In the genomic region with DNA sequence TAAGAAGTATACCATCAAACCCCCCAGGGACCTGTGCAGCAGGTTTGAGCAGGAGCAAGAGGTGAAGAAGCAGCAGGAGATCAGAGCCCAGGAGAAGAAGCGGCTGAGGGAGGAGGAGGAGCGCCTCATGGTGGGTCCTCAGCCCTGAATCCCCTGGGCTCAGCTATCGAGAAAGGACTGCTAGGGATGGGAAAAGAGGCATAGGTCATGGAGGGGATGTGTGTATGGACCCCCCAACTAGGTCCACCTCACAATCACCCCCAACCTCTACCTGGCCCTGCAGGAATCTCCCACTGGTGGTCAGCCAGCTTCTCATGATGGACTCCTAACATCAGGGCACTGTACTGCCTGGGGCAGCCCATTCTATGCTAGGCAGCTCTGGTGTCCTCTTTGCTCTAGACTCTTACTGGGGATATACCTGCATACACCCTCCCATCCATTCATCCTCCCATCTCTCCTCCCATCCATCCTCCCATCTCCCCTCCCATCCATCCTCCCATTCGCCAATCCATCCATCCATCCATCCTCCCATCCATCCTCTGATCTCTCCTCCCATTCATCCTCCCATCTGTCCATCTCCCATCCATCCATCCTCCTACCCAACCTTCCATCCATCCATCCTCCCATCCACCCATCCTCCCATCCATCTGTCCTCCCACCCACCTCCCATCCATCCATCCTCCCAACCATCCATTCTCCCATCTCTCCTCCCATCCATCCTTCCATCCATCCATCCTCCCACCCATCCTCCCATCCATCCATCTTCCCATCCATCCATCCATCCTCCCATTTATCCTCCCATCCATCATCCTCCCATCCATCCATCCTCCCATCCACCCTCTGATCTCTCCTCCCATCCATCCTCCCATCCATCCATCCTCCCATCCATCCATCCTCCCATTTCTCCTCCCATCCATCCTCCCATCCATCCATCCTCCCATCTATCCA, we compare ENCODE assay signal across 22 cellular contexts. TPM values are rescaled to one million over a fixed set of nuclear protein-coding genes. Genes with fewer than 3 reads are reported as not detected.
"Had no signal": no experiment of that assay in that cellular context is flagged by ENCODE, and none has a peak within 500 bp of the region (broad histone marks: within the 10 kb centered on the region; RNA-seq: fewer than 3 reads in every experiment).

No MANE protein-coding gene starts in this region.

- H3K4me1 ChIP-seq: esophagus squamous epithelium, heart right ventricle, tibial nerve, vagina had no signal

- FAIRE-seq: islet of Langerhans had no signal

- H3K9me3 ChIP-seq: esophagus squamous epithelium, heart right ventricle, mucosa of descending colon, ovary, spleen, tibial nerve, vagina had no signal

- H3K4me3 Mint-ChIP-seq: activated B cell treated with CpG ODN at 0.5 μM for 24 hours; activated CD4-positive, alpha-beta T cell treated with anti-CD3 and anti-CD28 coated beads, Interleukin-2, amount 10 ng/mL, durations not matched to agents 24 days and 14 days; activated CD8-positive, alpha-beta T cell treated with anti-CD3 and anti-CD28 coated beads for 36 hours; activated T-helper 17 cell treated with anti-CD3 and anti-CD28 coated beads, Interleukin-2, amount 50 U/mL, for 72 hours; dendritic cell treated with granulocyte-macrophage colony-stimulating factor and Interleukin-4, amounts not matched to agents 40 ng/mL and 50 ng/mL, for 4 days; naive B cell had no signal

- H3K9me3 Mint-ChIP-seq: activated B cell treated with CpG ODN at 0.5 μM for 24 hours; activated CD8-positive, alpha-beta T cell treated with anti-CD3 and anti-CD28 coated beads for 36 hours; activated T-helper 17 cell treated with anti-CD3 and anti-CD28 coated beads, Interleukin-2, amount 50 U/mL, for 72 hours; dendritic cell treated with granulocyte-macrophage colony-stimulating factor and Interleukin-4, amounts not matched to agents 40 ng/mL and 50 ng/mL, for 4 days had no signal

- H3K27me3 ChIP-seq: heart right ventricle, ovary, spleen, tibial nerve, vagina had no signal

- H3K27ac ChIP-seq: esophagus squamous epithelium, heart right ventricle, ovary, spleen, tibial nerve, vagina had no signal

- H3K4me1 Mint-ChIP-seq: activated B cell treated with CpG ODN at 0.5 μM for 24 hours; activated T-helper 17 cell treated with anti-CD3 and anti-CD28 coated beads, Interleukin-2, amount 50 U/mL, for 72 hours had no signal

- DNase-seq: activated B cell treated with CpG ODN at 0.5 μM for 24 hours; activated CD4-positive, alpha-beta T cell treated with anti-CD3 and anti-CD28 coated beads, Interleukin-2, amount 10 ng/mL, durations not matched to agents 24 days and 14 days; activated CD8-positive, alpha-beta T cell treated with anti-CD3 and anti-CD28 coated beads for 36 hours; activated naive CD4-positive, alpha-beta T cell treated with Interleukin-2 at 50 U/mL for 16 hours; activated T-cell treated with anti-CD3 and anti-CD28 coated beads, Interleukin-2, amount 50 U/mL, for 1 hour; anterior cingulate cortex; effector memory CD4-positive, alpha-beta T cell; esophagus squamous epithelium; heart right ventricle; left cardiac atrium; mesenchymal stem cell; mucosa of descending colon; naive B cell; ovary; spleen; stimulated activated naive CD4-positive, alpha-beta T cell had no signal

- H3K27ac Mint-ChIP-seq: activated B cell treated with CpG ODN at 0.5 μM for 24 hours; activated CD4-positive, alpha-beta T cell treated with anti-CD3 and anti-CD28 coated beads, Interleukin-2, amount 10 ng/mL, durations not matched to agents 24 days and 14 days; activated CD8-positive, alpha-beta T cell treated with anti-CD3 and anti-CD28 coated beads for 36 hours; activated T-helper 17 cell treated with anti-CD3 and anti-CD28 coated beads, Interleukin-2, amount 50 U/mL, for 72 hours; dendritic cell treated with granulocyte-macrophage colony-stimulating factor and Interleukin-4, amounts not matched to agents 40 ng/mL and 50 ng/mL, for 4 days had no signal

- H3K4me3 ChIP-seq: esophagus squamous epithelium, heart right ventricle, mucosa of descending colon, ovary, spleen, tibial nerve, vagina had no signal

- H3K36me3 ChIP-seq: esophagus squamous epithelium, heart right ventricle, ovary, spleen, tibial nerve, vagina had no signal

- ATAC-seq: activated CD8-positive, alpha-beta T cell treated with anti-CD3 and anti-CD28 coated beads for 36 hours; activated T-helper 17 cell treated with anti-CD3 and anti-CD28 coated beads, Interleukin-2, amount 50 U/mL, for 72 hours; heart right ventricle; left cardiac atrium had no signal

RNA-seq across cellular contexts. Expression of a gene that starts 10.6 kb away (rescaled TPM):
- total RNA-seq: activated B cell treated with CpG ODN at 0.5 μM for 24 hours; activated CD4-positive, alpha-beta T cell treated with anti-CD3 and anti-CD28 coated beads, Interleukin-2, amount 10 ng/mL, durations not matched to agents 24 days and 14 days; activated T-helper 17 cell treated with anti-CD3 and anti-CD28 coated beads, Interleukin-2, amount 50 U/mL, for 72 hours; left cardiac atrium; lower leg skin; mucosa of descending colon; vagina had no signal
- polyA plus RNA-seq: heart right ventricle had no signal

RNA-seq across cellular contexts. Expression of a gene that starts 37.1 kb away (rescaled TPM):
- total RNA-seq: activated B cell treated with CpG ODN at 0.5 μM for 24 hours; activated CD4-positive, alpha-beta T cell treated with anti-CD3 and anti-CD28 coated beads, Interleukin-2, amount 10 ng/mL, durations not matched to agents 24 days and 14 days; activated CD8-positive, alpha-beta T cell treated with anti-CD3 and anti-CD28 coated beads for 36 hours; activated T-helper 17 cell treated with anti-CD3 and anti-CD28 coated beads, Interleukin-2, amount 50 U/mL, for 72 hours had no signal
